1 cellular context compared by ENCODE assay signal in genomic region chr20:35601021-35601973, GRCh38.
TF ChIP-seq lines count a peak whose summit lies in the region.

No MANE protein-coding gene starts in this region.

TF ChIP-seq in HepG2, 621 proteins besides CTCF, POLR2A, EP300 and RAD21 (continued from another document and continues in another):
- TF ChIP-seq ZNF503 (CRISPR knock-in tag; IDR thresholded peaks at IDR 0.05): peak; percentile 29; the same call in 1 of the 2 replicates
- no peak for TF ChIP-seq CBX5 (CRISPR knock-in tag; IDR thresholded peaks at IDR 0.05; ENCODE audit: borderline replicate concordance)
- TF ChIP-seq HNF1A (IDR thresholded peaks at IDR 0.05; ENCODE audit: low read depth): no peak
- 0 out of 2 replicates have a peak, but pooled peaks have one; percentile 14 for TF ChIP-seq HNF1A (CRISPR knock-in tag; IDR thresholded peaks at IDR 0.05; ENCODE audit: borderline replicate concordance)
- no peak for TF ChIP-seq IRF2 (CRISPR knock-in tag; IDR thresholded peaks at IDR 0.05)
- TF ChIP-seq ZNF777 (CRISPR knock-in tag; IDR thresholded peaks at IDR 0.05): peak; percentile 66; the same call in 1 of the 2 replicates
- no peak for TF ChIP-seq ZBED4 (CRISPR knock-in tag; IDR thresholded peaks at IDR 0.05; ENCODE audit: borderline replicate concordance)
- TF ChIP-seq ZNF768 (CRISPR knock-in tag; IDR thresholded peaks at IDR 0.05): peak; percentile 49; the same call in 1 of the 2 replicates
- TF ChIP-seq GTF3A (CRISPR knock-in tag; conservative IDR thresholded peaks at IDR 0.05): 0 out of 2 replicates have a peak, but pooled peaks have one; percentile 49
- TF ChIP-seq ZNF574 (CRISPR knock-in tag; IDR thresholded peaks at IDR 0.05): peak; percentile 51; the same call in 1 of the 2 replicates
- TF ChIP-seq ZNF83 (CRISPR knock-in tag; IDR thresholded peaks at IDR 0.05; ENCODE audit: borderline replicate concordance): 0 out of 2 replicates have a peak, but pooled peaks have one; percentile 31
- TF ChIP-seq ZNF609 (CRISPR knock-in tag; IDR thresholded peaks at IDR 0.05; ENCODE audit: borderline replicate concordance): 0 out of 2 replicates have a peak, but pooled peaks have one; percentile 40
- TF ChIP-seq ZNF713 (CRISPR knock-in tag; IDR thresholded peaks at IDR 0.05): 0 out of 2 replicates have a peak, but pooled peaks have one; percentile 46
- TF ChIP-seq FOXM1 (CRISPR knock-in tag; IDR thresholded peaks at IDR 0.05): peak; percentile 40; the same call in 1 of the 2 replicates
- TF ChIP-seq HIVEP1 (CRISPR knock-in tag; IDR thresholded peaks at IDR 0.05): peak; percentile 78
- no peak for TF ChIP-seq NONO (IDR thresholded peaks at IDR 0.05)
- 0 out of 2 replicates have a peak, but pooled peaks have one; percentile 18 for TF ChIP-seq NONO (CRISPR knock-in tag; conservative IDR thresholded peaks at IDR 0.05)
- TF ChIP-seq TFDP2 (CRISPR knock-in tag; IDR thresholded peaks at IDR 0.05): peak; percentile 78
- TF ChIP-seq ZNF354B (CRISPR knock-in tag; IDR thresholded peaks at IDR 0.05): no peak
- TF ChIP-seq HMGXB4 (CRISPR knock-in tag; IDR thresholded peaks at IDR 0.05; ENCODE audit: borderline replicate concordance in 1 of 2, low read depth in 1 of 2): peak; percentile 46 to 67; a peak in 2 of 4 replicates
- TF ChIP-seq ZNF275 (CRISPR knock-in tag; IDR thresholded peaks at IDR 0.05; ENCODE audit: borderline replicate concordance): peak; percentile 71; the same call in 1 of the 2 replicates
- no peak for TF ChIP-seq PCBP2 (optimal IDR thresholded peaks at IDR 0.05; ENCODE audit: low read depth, low read length, poor library complexity, severe bottlenecking)
- TF ChIP-seq KAT2B (IDR thresholded peaks at IDR 0.05; ENCODE audit: borderline replicate concordance, low read depth, low read length): no peak
